1 cellular context compared by ENCODE assay signal in genomic region chr4:54233128-54233696, GRCh38.
TF ChIP-seq lines count a peak whose summit lies in the region.

No MANE protein-coding gene starts in this region.

TF ChIP-seq in H1, 55 proteins besides CTCF, POLR2A, EP300 and RAD21 (continued from another document):
- TF ChIP-seq TEAD4 (IDR thresholded peaks at IDR 0.05; ENCODE audit: low read depth, low read length) (no peak), NANOG (IDR thresholded peaks at IDR 0.05; ENCODE audit: insufficient read depth, low read depth, low read length, poor library complexity, severe bottlenecking) (peak; percentile 23), BCL11A (IDR thresholded peaks at IDR 0.05; ENCODE audit: low read depth in 2 of 2, low read length in 2 of 2) (no peak), ATF2 (IDR thresholded peaks at IDR 0.05; ENCODE audit: low read length) (0 out of 2 replicates have a peak, but pooled peaks have one; percentile 0), CEBPB (IDR thresholded peaks at IDR 0.05; ENCODE audit: low read depth, low read length) (no peak), HDAC2 (IDR thresholded peaks at IDR 0.05; ENCODE audit: borderline replicate concordance in 1 of 2, low read depth in 2 of 2, low read length in 2 of 2) (0 out of 4 replicates have a peak, but pooled peaks of 1 of the 2 experiments have one; percentile 43), CHD7 (IDR thresholded peaks at IDR 0.05; ENCODE audit: insufficient replicate concordance, low read length) (no peak), PHF8 (conservative IDR thresholded peaks at IDR 0.05; ENCODE audit: low read depth, low read length) (peak; percentile 71)
